Comparison of ENCODE assay signal across 1 cellular context in the genomic region with DNA sequence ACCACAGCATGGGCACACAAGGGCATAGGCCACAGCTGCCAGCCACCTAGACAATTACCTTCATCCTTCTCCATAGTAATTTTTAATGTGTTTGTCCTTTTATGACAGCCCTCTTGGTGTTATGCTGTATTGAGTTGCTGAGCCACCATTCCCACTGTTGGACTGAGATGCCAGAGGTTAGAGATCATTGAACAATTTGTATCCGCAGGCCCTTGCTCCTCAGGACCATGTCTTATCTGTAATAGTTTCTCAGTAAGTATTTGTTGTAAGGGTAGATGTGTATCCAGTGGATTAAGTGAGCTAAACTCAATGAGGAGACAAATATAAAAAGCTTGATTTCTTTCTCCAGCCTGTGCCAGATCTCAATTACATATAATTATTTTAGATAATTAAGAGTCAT.
TF ChIP-seq lines count a peak whose summit lies in the region.

No MANE protein-coding gene starts in this region.

TF ChIP-seq in H1, 55 proteins besides CTCF, POLR2A, EP300 and RAD21 (continued from another document):
- no peak for TF ChIP-seq JUN (IDR thresholded peaks at IDR 0.05; ENCODE audit: low read depth, low read length)
- TF ChIP-seq BCL11A (IDR thresholded peaks at IDR 0.05; ENCODE audit: low read depth in 2 of 2, low read length in 2 of 2) = no peak
- TF ChIP-seq CHD2 (IDR thresholded peaks at IDR 0.05; ENCODE audit: low read length) = no peak
- no peak for TF ChIP-seq SRF (IDR thresholded peaks at IDR 0.05; ENCODE audit: low read depth, low read length)
- TF ChIP-seq CTBP2 (IDR thresholded peaks at IDR 0.05; ENCODE audit: borderline replicate concordance, insufficient read depth, insufficient read length, low read length) = no peak
- TF ChIP-seq, protein P1, sequence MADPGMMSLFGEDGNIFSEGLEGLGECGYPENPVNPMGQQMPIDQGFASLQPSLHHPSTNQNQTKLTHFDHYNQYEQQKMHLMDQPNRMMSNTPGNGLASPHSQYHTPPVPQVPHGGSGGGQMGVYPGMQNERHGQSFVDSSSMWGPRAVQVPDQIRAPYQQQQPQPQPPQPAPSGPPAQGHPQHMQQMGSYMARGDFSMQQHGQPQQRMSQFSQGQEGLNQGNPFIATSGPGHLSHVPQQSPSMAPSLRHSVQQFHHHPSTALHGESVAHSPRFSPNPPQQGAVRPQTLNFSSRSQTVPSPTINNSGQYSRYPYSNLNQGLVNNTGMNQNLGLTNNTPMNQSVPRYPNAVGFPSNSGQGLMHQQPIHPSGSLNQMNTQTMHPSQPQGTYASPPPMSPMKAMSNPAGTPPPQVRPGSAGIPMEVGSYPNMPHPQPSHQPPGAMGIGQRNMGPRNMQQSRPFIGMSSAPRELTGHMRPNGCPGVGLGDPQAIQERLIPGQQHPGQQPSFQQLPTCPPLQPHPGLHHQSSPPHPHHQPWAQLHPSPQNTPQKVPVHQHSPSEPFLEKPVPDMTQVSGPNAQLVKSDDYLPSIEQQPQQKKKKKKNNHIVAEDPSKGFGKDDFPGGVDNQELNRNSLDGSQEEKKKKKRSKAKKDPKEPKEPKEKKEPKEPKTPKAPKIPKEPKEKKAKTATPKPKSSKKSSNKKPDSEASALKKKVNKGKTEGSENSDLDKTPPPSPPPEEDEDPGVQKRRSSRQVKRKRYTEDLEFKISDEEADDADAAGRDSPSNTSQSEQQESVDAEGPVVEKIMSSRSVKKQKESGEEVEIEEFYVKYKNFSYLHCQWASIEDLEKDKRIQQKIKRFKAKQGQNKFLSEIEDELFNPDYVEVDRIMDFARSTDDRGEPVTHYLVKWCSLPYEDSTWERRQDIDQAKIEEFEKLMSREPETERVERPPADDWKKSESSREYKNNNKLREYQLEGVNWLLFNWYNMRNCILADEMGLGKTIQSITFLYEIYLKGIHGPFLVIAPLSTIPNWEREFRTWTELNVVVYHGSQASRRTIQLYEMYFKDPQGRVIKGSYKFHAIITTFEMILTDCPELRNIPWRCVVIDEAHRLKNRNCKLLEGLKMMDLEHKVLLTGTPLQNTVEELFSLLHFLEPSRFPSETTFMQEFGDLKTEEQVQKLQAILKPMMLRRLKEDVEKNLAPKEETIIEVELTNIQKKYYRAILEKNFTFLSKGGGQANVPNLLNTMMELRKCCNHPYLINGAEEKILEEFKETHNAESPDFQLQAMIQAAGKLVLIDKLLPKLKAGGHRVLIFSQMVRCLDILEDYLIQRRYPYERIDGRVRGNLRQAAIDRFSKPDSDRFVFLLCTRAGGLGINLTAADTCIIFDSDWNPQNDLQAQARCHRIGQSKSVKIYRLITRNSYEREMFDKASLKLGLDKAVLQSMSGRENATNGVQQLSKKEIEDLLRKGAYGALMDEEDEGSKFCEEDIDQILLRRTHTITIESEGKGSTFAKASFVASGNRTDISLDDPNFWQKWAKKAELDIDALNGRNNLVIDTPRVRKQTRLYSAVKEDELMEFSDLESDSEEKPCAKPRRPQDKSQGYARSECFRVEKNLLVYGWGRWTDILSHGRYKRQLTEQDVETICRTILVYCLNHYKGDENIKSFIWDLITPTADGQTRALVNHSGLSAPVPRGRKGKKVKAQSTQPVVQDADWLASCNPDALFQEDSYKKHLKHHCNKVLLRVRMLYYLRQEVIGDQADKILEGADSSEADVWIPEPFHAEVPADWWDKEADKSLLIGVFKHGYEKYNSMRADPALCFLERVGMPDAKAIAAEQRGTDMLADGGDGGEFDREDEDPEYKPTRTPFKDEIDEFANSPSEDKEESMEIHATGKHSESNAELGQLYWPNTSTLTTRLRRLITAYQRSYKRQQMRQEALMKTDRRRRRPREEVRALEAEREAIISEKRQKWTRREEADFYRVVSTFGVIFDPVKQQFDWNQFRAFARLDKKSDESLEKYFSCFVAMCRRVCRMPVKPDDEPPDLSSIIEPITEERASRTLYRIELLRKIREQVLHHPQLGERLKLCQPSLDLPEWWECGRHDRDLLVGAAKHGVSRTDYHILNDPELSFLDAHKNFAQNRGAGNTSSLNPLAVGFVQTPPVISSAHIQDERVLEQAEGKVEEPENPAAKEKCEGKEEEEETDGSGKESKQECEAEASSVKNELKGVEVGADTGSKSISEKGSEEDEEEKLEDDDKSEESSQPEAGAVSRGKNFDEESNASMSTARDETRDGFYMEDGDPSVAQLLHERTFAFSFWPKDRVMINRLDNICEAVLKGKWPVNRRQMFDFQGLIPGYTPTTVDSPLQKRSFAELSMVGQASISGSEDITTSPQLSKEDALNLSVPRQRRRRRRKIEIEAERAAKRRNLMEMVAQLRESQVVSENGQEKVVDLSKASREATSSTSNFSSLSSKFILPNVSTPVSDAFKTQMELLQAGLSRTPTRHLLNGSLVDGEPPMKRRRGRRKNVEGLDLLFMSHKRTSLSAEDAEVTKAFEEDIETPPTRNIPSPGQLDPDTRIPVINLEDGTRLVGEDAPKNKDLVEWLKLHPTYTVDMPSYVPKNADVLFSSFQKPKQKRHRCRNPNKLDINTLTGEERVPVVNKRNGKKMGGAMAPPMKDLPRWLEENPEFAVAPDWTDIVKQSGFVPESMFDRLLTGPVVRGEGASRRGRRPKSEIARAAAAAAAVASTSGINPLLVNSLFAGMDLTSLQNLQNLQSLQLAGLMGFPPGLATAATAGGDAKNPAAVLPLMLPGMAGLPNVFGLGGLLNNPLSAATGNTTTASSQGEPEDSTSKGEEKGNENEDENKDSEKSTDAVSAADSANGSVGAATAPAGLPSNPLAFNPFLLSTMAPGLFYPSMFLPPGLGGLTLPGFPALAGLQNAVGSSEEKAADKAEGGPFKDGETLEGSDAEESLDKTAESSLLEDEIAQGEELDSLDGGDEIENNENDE (IDR thresholded peaks at IDR 0.05; ENCODE audit: insufficient replicate concordance, low read length) = no peak
- no peak for TF ChIP-seq RFX5 (IDR thresholded peaks at IDR 0.05; ENCODE audit: borderline replicate concordance, low read depth, low read length)
